ENCODE assay signal across 26 cellular contexts in genomic region chr19:1989513-1990229, GRCh38. TPM values are rescaled to one million over a fixed set of nuclear protein-coding genes. Genes with fewer than 3 reads are reported as not detected.
A peak's percentile ranks its signal among the peaks of the same experiment; 100 is the strongest.
DNase-seq lines count a peak whose midpoint lies in the region; ATAC-seq, FAIRE-seq and TF ChIP-seq lines count a peak whose summit lies in the region.
"Had no signal": no experiment of that assay in that cellular context is flagged by ENCODE, and none has a peak within 500 bp of the region (broad histone marks: within the 10 kb centered on the region; RNA-seq: fewer than 3 reads in every experiment).

No MANE protein-coding gene starts in this region.

- H3K14ac ChIP-seq in H1 (ENCODE audit: insufficient read length) = no peak overlapping the region

- H3K9ac ChIP-seq in H1 (replicated peaks in 1 of 4; ENCODE audit: extremely low read depth in 1 of 4, low read depth in 3 of 4, low read length in 3 of 4) = no peak overlapping the region

- no peak overlapping the region for H2BK120ac ChIP-seq in H1 (replicated peaks; ENCODE audit: low read depth, low read length)

- H3K9me3 Mint-ChIP-seq in activated T-cell treated with anti-CD3 and anti-CD28 coated beads, Interleukin-2, amount 50 U/mL, for 24 hours = no peaks in the 10 kb centered on the region
- H3K9me3 Mint-ChIP-seq: HFFc6, IgD-negative memory B cell had no signal

- no peak overlapping the region for H2BK12ac ChIP-seq in H1 (ENCODE audit: low read depth, low read length)

- CTCF ChIA-PET in RWPE1 (lab: Yijun Ruan, JAX) = interaction anchor here (0.6 kb wide), 1 partner anchor 306 kb away, joined by 3 read pairs; no protein-coding TSS in a partner anchor
- CTCF ChIA-PET in H1 (lab: Charles Lee; ENCODE audit: partially characterized antibody) = interaction anchor here (0.6 to 2.3 kb wide), 14 partner anchors 13 to 210 kb away, joined by 3 to 12 read pairs (median 3); no protein-coding TSS in a partner anchor

- no peak overlapping the region for H3K4me2 ChIP-seq in H1 (ENCODE audit: insufficient read depth in 1 of 2, low read depth in 2 of 2, low read length in 2 of 2)

- no peaks in the 10 kb centered on the region for H3K4me1 ChIP-seq in H1 (replicated peaks in 1 of 4; ENCODE audit: control insufficient read depth in 3 of 4, insufficient read depth in 4 of 4, low read length in 3 of 4)
- H3K4me1 ChIP-seq: SJCRH30 had no signal

- no peak overlapping the region for H3K4me3 ChIP-seq in H1 (ENCODE audit: extremely low read depth in 1 of 4, insufficient read depth in 2 of 4, low read depth in 3 of 4, low read length in 4 of 4)
- H3K4me3 ChIP-seq: SJCRH30 had no signal

- 0 out of 2 replicates have a peak overlapping the region, but pooled peaks have one; percentile 41 for H4K8ac ChIP-seq in H1 (ENCODE audit: extremely low read depth, insufficient read depth, low read length)

- TF ChIP-seq EP300 in H1 (IDR thresholded peaks at IDR 0.05; ENCODE audit: borderline replicate concordance in 1 of 2, low read depth in 2 of 2, low read length in 2 of 2) = no peak

- no peaks in the 10 kb centered on the region for H3K4me1 Mint-ChIP-seq in activated T-cell treated with anti-CD3 and anti-CD28 coated beads, Interleukin-2, amount 50 U/mL, for 24 hours (ENCODE audit: low read depth)
- H3K4me1 Mint-ChIP-seq: CD14-positive monocyte had no signal

- in situ Hi-C loops in GM13976 (cut with MboI; ENCODE audit: low sequenced_read_pairs, unreplicated experiment) (no loop called here), G401 (cut with HindIII; ENCODE audit: low sequenced_read_pairs) (no loop called here)

- no peak overlapping the region for H2BK15ac ChIP-seq in H1 (ENCODE audit: low read length)

- POLR2A ChIA-PET in RWPE1 (lab: Yijun Ruan, JAX; ENCODE audit: low non-redundant PET) = no interaction called here
- POLR2A ChIA-PET in H1 (lab: Charles Lee; ENCODE audit: partially characterized antibody) = interaction anchor here (0.9 to 1.8 kb wide), 9 partner anchors 7 to 93 kb away, joined by 3 to 5 read pairs (median 4); no protein-coding TSS in a partner anchor

- TF ChIP-seq CTCF in RWPE1 (conservative IDR thresholded peaks at IDR 0.05; ENCODE audit: low read depth) = no peak
- no peak for TF ChIP-seq CTCF in H1 (IDR thresholded peaks at IDR 0.05; ENCODE audit: control extremely low read depth in 1 of 3, insufficient read depth in 1 of 3, low read depth in 1 of 3, low read length in 3 of 3)
- no peak for TF ChIP-seq CTCF in GM13976 (IDR thresholded peaks at IDR 0.05; ENCODE audit: borderline replicate concordance, control extremely low read depth, extremely low read depth, insufficient read depth, missing control alignments)

- H3K56ac ChIP-seq in H1 (replicated peaks; ENCODE audit: insufficient read length, low read depth, low read length) = no peak overlapping the region

- no peak for ATAC-seq in HG03095 (IDR thresholded peaks at IDR 0.05; ENCODE audit: unreplicated experiment)

- no peak overlapping the region for H3K4me3 Mint-ChIP-seq in activated T-cell treated with anti-CD3 and anti-CD28 coated beads, Interleukin-2, amount 50 U/mL, for 24 hours
- H3K4me3 Mint-ChIP-seq: CD14-positive monocyte, HFFc6, IgD-negative memory B cell had no signal

- peaks cover 49% of the 10 kb centered on the region for H3K36me3 Mint-ChIP-seq in activated T-cell treated with anti-CD3 and anti-CD28 coated beads, Interleukin-2, amount 50 U/mL, for 24 hours (ENCODE audit: low read depth)
- H3K36me3 Mint-ChIP-seq: IgD-negative memory B cell had no signal

- no peak overlapping the region for H4K5ac ChIP-seq in H1 (ENCODE audit: insufficient read length, low read depth, low read length)

- H3K9me3 ChIP-seq in H1 (ENCODE audit: insufficient read depth in 2 of 2, low read depth in 1 of 2, low read length in 1 of 2) = no peaks in the 10 kb centered on the region
- H3K9me3 ChIP-seq: SJCRH30 had no signal

- H2AFZ ChIP-seq in H1 (ENCODE audit: low read length) = no peak overlapping the region

- no peak overlapping the region for H4K91ac ChIP-seq in H1 (replicated peaks; ENCODE audit: insufficient read length, low read length)

- no peaks in the 10 kb centered on the region for H3K27me3 ChIP-seq in H1 (replicated peaks in 1 of 4; ENCODE audit: control insufficient read depth in 3 of 4, extremely low read depth in 1 of 4, insufficient read depth in 3 of 4, low read length in 3 of 4)
- H3K27me3 ChIP-seq: SJCRH30 had no signal

- peaks cover 5 to 26% of the 10 kb centered on the region in 2 experiments for H4K20me1 ChIP-seq in H1 (replicated peaks in 1 of 2; ENCODE audit: control insufficient read depth in 1 of 2, insufficient read depth in 2 of 2, low read length in 2 of 2)

- no peak for TF ChIP-seq POLR2A in H1 (IDR thresholded peaks at IDR 0.05; ENCODE audit: control extremely low read depth in 1 of 2, low read depth in 2 of 2, low read length in 2 of 2)

- peak overlapping the region; percentile 26 for H3K27ac Mint-ChIP-seq in activated T-cell treated with anti-CD3 and anti-CD28 coated beads, Interleukin-2, amount 50 U/mL, for 24 hours
- H3K27ac Mint-ChIP-seq: HFFc6 had no signal

- no peak overlapping the region for H3K4ac ChIP-seq in H1 (replicated peaks; ENCODE audit: insufficient read length, low read depth, low read length)

- DNase-seq in activated T-cell treated with anti-CD3 and anti-CD28 coated beads, Interleukin-2, amount 50 U/mL, for 24 hours = no peak
- DNase-seq in activated T-cell treated with anti-CD3 and anti-CD28 coated beads for 4 hours = no peak
- no peak for DNase-seq in RWPE1 (ENCODE audit: low spot score)
- no peak for DNase-seq in H1 (ENCODE audit: low read depth in 1 of 2, low spot score in 2 of 2)
- no peak for DNase-seq in activated CD4-positive, alpha-beta T cell treated with anti-CD3 and anti-CD28 coated beads, Interleukin-2, amount 50 U/mL, for 48 hours
- DNase-seq in GM13976 (ENCODE audit: low spot score) = no peak
- DNase-seq in G401 (ENCODE audit: low spot score) = no peak
- DNase-seq: 8988T, AML-193, DMS79, HFFc6, Karpas-422, MV-4-11, NCI-H1105 treated with DMSO at 0.1 percent for 48 hours, NCI-H2029 treated with DMSO at 0.1 percent for 48 hours, NCI-H226, NCI-H510A treated with DMSO at 0.1 percent for 48 hours, NCI-H748 treated with DMSO at 0.1 percent for 48 hours, SJCRH30, T-helper 1 cell had no signal

- no peaks in the 10 kb centered on the region for H3K79me1 ChIP-seq in H1 (ENCODE audit: low read depth, low read length)

- no peaks in the 10 kb centered on the region for H3K79me2 ChIP-seq in H1 (ENCODE audit: control insufficient read depth in 1 of 2, insufficient read depth in 2 of 2, low read length in 2 of 2)

- H3K23me2 ChIP-seq in H1 (ENCODE audit: low read depth, low read length) = no peaks in the 10 kb centered on the region

- H3K27me3 Mint-ChIP-seq in activated T-cell treated with anti-CD3 and anti-CD28 coated beads, Interleukin-2, amount 50 U/mL, for 24 hours = no peaks in the 10 kb centered on the region
- H3K27me3 Mint-ChIP-seq: IgD-negative memory B cell had no signal

- H2BK20ac ChIP-seq in H1 (ENCODE audit: low read length) = no peak overlapping the region

- H3K36me3 ChIP-seq in H1 (ENCODE audit: control insufficient read depth in 2 of 4, insufficient read depth in 4 of 4, low read length in 3 of 4) = peaks cover 16 to 42% (median 35%) of the 10 kb centered on the region in 4 experiments

- H3K23ac ChIP-seq in H1 (ENCODE audit: insufficient read length) = no peak overlapping the region

- WGBS in H1 (ENCODE audit: extremely low coverage in 1 of 2, insufficient coverage in 1 of 2, insufficient read length in 1 of 2, insufficient replicate concordance in 2 of 2, low coverage in 1 of 2, low lambda C conversion rate in 2 of 2, missing lambda C conversion rate in 1 of 2), 2 experiments = 92% methylated on average over 39 of the region's 40 CpGs; no CpG with 5 or more reads in 1 of the 2 experiments

- H3K18ac ChIP-seq in H1 (ENCODE audit: extremely low read depth, low read length) = no peak overlapping the region

- no peak overlapping the region for H2BK5ac ChIP-seq in H1 (ENCODE audit: low read depth, low read length)

- H3K27ac ChIP-seq in RWPE1 = peak overlapping the region; percentile 48
- no peak overlapping the region for H3K27ac ChIP-seq in H1 (ENCODE audit: low read depth, low read length)
- H3K27ac ChIP-seq: HL-60, SJCRH30 had no signal

- FAIRE-seq in H1 (lab: Jason Lieb, UNC) = no peak
- FAIRE-seq: D721Med, GM12891 had no signal

- TF ChIP-seq RAD21 in H1 (IDR thresholded peaks at IDR 0.05 in 1 of 2, conservative IDR thresholded peaks at IDR 0.05 in 1 of 2; ENCODE audit: low read depth in 2 of 2, low read length in 2 of 2) = no peak

- H2AK5ac ChIP-seq in H1 (ENCODE audit: low read depth, low read length) = no peak overlapping the region

TF ChIP-seq in H1, 55 proteins besides CTCF, POLR2A, EP300 and RAD21:
- TF ChIP-seq CBX5 (IDR thresholded peaks at IDR 0.05; ENCODE audit: low read depth, low read length) (no peak), POLR2AphosphoS5 (IDR thresholded peaks at IDR 0.05; ENCODE audit: low read depth, low read length) (0 out of 2 replicates have a peak, but pooled peaks have one; percentile 5), TAF1 (IDR thresholded peaks at IDR 0.05; ENCODE audit: low read depth, low read length) (no peak)
TF ChIP-seq in H1: peak in this region for 1.

RNA-seq across cellular contexts. Expression of gene BTBD2, which starts 25.8 kb away (rescaled TPM):
- 92.3 and 95.3 TPM in 2 replicates for total RNA-seq in H1 (2021; fragmentation: NEBNext Ultra II Directional; extraction: Animal tissue kit (Norgen Biotek cat#: 25700))
- polyA plus RNA-seq in H1 (2011; rRNA removed) = 91.7 and 142 TPM in 2 replicates
- polyA plus RNA-seq in H1 (2011; cell fraction: cytosol; rRNA removed) = 63.4 TPM
- 97.0 TPM for polyA plus RNA-seq in H1 (2011; cell fraction: nucleus; rRNA removed)
- polyA plus RNA-seq in H1 (2012, experiment 1 of 2) = 66.1 to 117 TPM (median 109 TPM) in 4 replicates
- 90.9 TPM for polyA plus RNA-seq in H1 (2012, experiment 2 of 2)
- polyA plus RNA-seq in H1 (2013, experiment 1 of 2) = 59.3 TPM
- polyA plus RNA-seq in H1 (2013, experiment 2 of 2) = 59.3 TPM
- polyA minus RNA-seq in H1 (2011; rRNA and poly(A)+ RNA removed) = 28.7 and 37.4 TPM in 2 replicates
- 82.9 TPM for polyA minus RNA-seq in H1 (2011; cell fraction: cytosol; rRNA and poly(A)+ RNA removed)
- 47.7 TPM for polyA minus RNA-seq in H1 (2011; cell fraction: nucleus; rRNA and poly(A)+ RNA removed)
- total RNA-seq in G401 (2014; rRNA removed; shearing (Covaris generic)) = 70.9 and 89.0 TPM in 2 replicates

RNA-seq across cellular contexts. Expression of gene CSNK1G2, which starts 48.7 kb away (rescaled TPM):
- 99.5 and 108 TPM in 2 replicates for total RNA-seq in H1 (2021; fragmentation: NEBNext Ultra II Directional; extraction: Animal tissue kit (Norgen Biotek cat#: 25700))
- polyA plus RNA-seq in H1 (2011; rRNA removed) = 130 and 184 TPM in 2 replicates
- 123 TPM for polyA plus RNA-seq in H1 (2011; cell fraction: cytosol; rRNA removed)
- 379 TPM for polyA plus RNA-seq in H1 (2011; cell fraction: nucleus; rRNA removed)
- polyA plus RNA-seq in H1 (2012, experiment 1 of 2) = 99.6 to 116 TPM (median 105 TPM) in 4 replicates
- 147 TPM for polyA plus RNA-seq in H1 (2012, experiment 2 of 2)
- polyA plus RNA-seq in H1 (2013, experiment 1 of 2) = 141 TPM
- polyA plus RNA-seq in H1 (2013, experiment 2 of 2) = 142 TPM
- 46.6 and 71.7 TPM in 2 replicates for polyA minus RNA-seq in H1 (2011; rRNA and poly(A)+ RNA removed)
- polyA minus RNA-seq in H1 (2011; cell fraction: cytosol; rRNA and poly(A)+ RNA removed) = 61.9 TPM
- polyA minus RNA-seq in H1 (2011; cell fraction: nucleus; rRNA and poly(A)+ RNA removed) = 59.6 TPM
- total RNA-seq in G401 (2014; rRNA removed; shearing (Covaris generic)) = 74.7 and 81.9 TPM in 2 replicates
